29 cellular contexts compared by ENCODE assay signal in the genomic region with DNA sequence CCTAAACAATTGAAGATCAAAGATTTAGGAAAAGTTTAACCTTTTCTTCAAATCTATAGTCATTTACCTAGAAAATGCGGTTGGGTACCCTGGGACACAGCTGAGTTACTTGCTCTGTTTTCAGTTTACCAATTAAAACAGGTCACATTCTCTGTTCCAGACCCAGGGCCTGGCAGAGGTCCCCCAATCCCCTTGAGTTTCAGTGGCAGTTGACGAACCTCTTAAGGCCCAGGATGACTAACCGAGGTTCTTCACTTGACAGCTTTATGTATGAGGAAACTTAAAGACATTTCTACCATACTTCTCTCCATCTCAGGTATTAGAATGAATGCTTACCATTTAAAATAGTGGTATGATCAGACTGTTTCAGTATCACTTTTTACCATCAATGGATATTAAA. TPM values are rescaled to one million over a fixed set of nuclear protein-coding genes. Genes with fewer than 3 reads are reported as not detected.
DNase-seq lines count a peak whose midpoint lies in the region; ATAC-seq and TF ChIP-seq lines count a peak whose summit lies in the region.
"Had no signal": no experiment of that assay in that cellular context is flagged by ENCODE, and none has a peak within 500 bp of the region (broad histone marks: within the 10 kb centered on the region; RNA-seq: fewer than 3 reads in every experiment).

No MANE protein-coding gene starts in this region.

- H3K9me3 ChIP-seq in esophagus muscularis mucosa = no peaks in the 10 kb centered on the region
- H3K9me3 ChIP-seq: psoas muscle, thoracic aorta had no signal

- TF ChIP-seq POLR2A in esophagus muscularis mucosa (IDR thresholded peaks at IDR 0.05; ENCODE audit: low read depth) = no peak

- H3K4me3 Mint-ChIP-seq in activated CD4-positive, alpha-beta memory T cell treated with anti-CD3 and anti-CD28 coated beads for 36 hours = no peak overlapping the region
- no peak overlapping the region for H3K4me3 Mint-ChIP-seq in activated CD4-positive, alpha-beta memory T cell treated with anti-CD3 and anti-CD28 coated beads, Interleukin-2, amount 10 ng/mL, durations not matched to agents 7 days and 5 days
- H3K4me3 Mint-ChIP-seq: CD4-positive, CD25-positive, alpha-beta regulatory T cell; endodermal cell; memory B cell; nephron; stimulated activated naive CD8-positive, alpha-beta T cell treated with anti-CD3 and anti-CD28 coated beads, Interleukin-15, Interleukin-2, amounts not matched to agents 100 ng/mL and 50 ng/mL, for 24 hours had no signal

- peak; percentile 69 for DNase-seq in activated CD4-positive, alpha-beta memory T cell treated with anti-CD3 and anti-CD28 coated beads for 36 hours
- no peak for DNase-seq in activated CD4-positive, alpha-beta memory T cell treated with anti-CD3 and anti-CD28 coated beads, Interleukin-2, amount 10 ng/mL, durations not matched to agents 7 days and 5 days
- DNase-seq in GM06990 (ENCODE audit: extremely low read depth, insufficient read length) (peak; percentile 34), esophagus muscularis mucosa (ENCODE audit: extremely low spot score) (peak; percentile 8), NCI-H524 (lab: John Stamatoyannopoulos, UW) (no peak)
- DNase-seq: activated CD8-positive, alpha-beta memory T cell treated with anti-CD3 and anti-CD28 coated beads, Interleukin-2, amount 50 U/mL, for 4 hours; activated effector memory CD4-positive, alpha-beta T cell treated with anti-CD3 and anti-CD28 coated beads, Interleukin-2, amount 50 U/mL, for 16 hours; caudate nucleus; CD4-positive, CD25-positive, alpha-beta regulatory T cell; endodermal cell; KG1; NCI-H1092 treated with DMSO at 0.1 percent for 48 hours; NCI-H1694 treated with DMSO at 0.1 percent for 48 hours; psoas muscle; SIG-M5; SW 1271 had no signal

- intact Hi-C loops in activated CD4-positive, alpha-beta memory T cell treated with anti-CD3 and anti-CD28 coated beads for 36 hours (cut with micrococcal nuclease) = no loop called here
- intact Hi-C loops in esophagus muscularis mucosa (cut with DNase I) = no loop called here

- H3K36me3 ChIP-seq in GM06990 (ENCODE audit: control insufficient read depth, insufficient read depth, low read length) = peaks cover 3% of the 10 kb centered on the region; the same call in 1 of the 2 replicates
- peaks cover 6 to 34% (median 22%) of the 10 kb centered on the region in 4 donors for H3K36me3 ChIP-seq in esophagus muscularis mucosa

- no peaks in the 10 kb centered on the region for H3K4me1 ChIP-seq in esophagus muscularis mucosa
- H3K4me1 ChIP-seq: psoas muscle had no signal

- H3K27me3 ChIP-seq in GM06990 (replicated peaks; ENCODE audit: control insufficient read depth, insufficient read depth, low read length) (no peaks in the 10 kb centered on the region), esophagus muscularis mucosa (no peaks in the 10 kb centered on the region)

- no peak for TF ChIP-seq CTCF in GM06990 (IDR thresholded peaks at IDR 0.05; ENCODE audit: insufficient read depth, low read length, poor library complexity, severe bottlenecking)
- TF ChIP-seq CTCF in esophagus muscularis mucosa (IDR thresholded peaks at IDR 0.05) = no peak

- CTCF ChIA-PET in activated CD4-positive, alpha-beta memory T cell treated with anti-CD3 and anti-CD28 coated beads for 36 hours (lab: Charles Lee) = no interaction called here
- CTCF ChIA-PET in activated CD4-positive, alpha-beta memory T cell treated with anti-CD3 and anti-CD28 coated beads, Interleukin-2, amount 10 ng/mL, durations not matched to agents 7 days and 5 days (lab: Charles Lee) = no interaction called here

- peak; percentile 70 for ATAC-seq in GM19463 (IDR thresholded peaks at IDR 0.05; ENCODE audit: unreplicated experiment)
- no peak for ATAC-seq in GM19328 (IDR thresholded peaks at IDR 0.05; ENCODE audit: unreplicated experiment)
- no peak for ATAC-seq in GM18873 (IDR thresholded peaks at IDR 0.05; ENCODE audit: low FRiP score, unreplicated experiment)
- ATAC-seq: psoas muscle, sciatic nerve had no signal

- H3K27me3 Mint-ChIP-seq in activated CD4-positive, alpha-beta memory T cell treated with anti-CD3 and anti-CD28 coated beads for 36 hours = no peaks in the 10 kb centered on the region
- H3K27me3 Mint-ChIP-seq in activated CD4-positive, alpha-beta memory T cell treated with anti-CD3 and anti-CD28 coated beads, Interleukin-2, amount 10 ng/mL, durations not matched to agents 7 days and 5 days = no peaks in the 10 kb centered on the region
- H3K27me3 Mint-ChIP-seq: CD4-positive, CD25-positive, alpha-beta regulatory T cell; memory B cell; stimulated activated naive CD8-positive, alpha-beta T cell treated with anti-CD3 and anti-CD28 coated beads, Interleukin-15, Interleukin-2, amounts not matched to agents 100 ng/mL and 50 ng/mL, for 24 hours had no signal

- no peak overlapping the region for H3K4me3 ChIP-seq in GM06990 (replicated peaks; ENCODE audit: low read depth, low read length)
- no peak overlapping the region for H3K4me3 ChIP-seq in esophagus muscularis mucosa
- H3K4me3 ChIP-seq: psoas muscle, thoracic aorta had no signal

- no peak for TF ChIP-seq EP300 in esophagus muscularis mucosa (IDR thresholded peaks at IDR 0.05)

- H3K27ac Mint-ChIP-seq in activated CD4-positive, alpha-beta memory T cell treated with anti-CD3 and anti-CD28 coated beads for 36 hours = no peak overlapping the region
- H3K27ac Mint-ChIP-seq in activated CD4-positive, alpha-beta memory T cell treated with anti-CD3 and anti-CD28 coated beads, Interleukin-2, amount 10 ng/mL, durations not matched to agents 7 days and 5 days = no peak overlapping the region
- H3K27ac Mint-ChIP-seq: endodermal cell; memory B cell; nephron; stimulated activated naive CD8-positive, alpha-beta T cell treated with anti-CD3 and anti-CD28 coated beads, Interleukin-15, Interleukin-2, amounts not matched to agents 100 ng/mL and 50 ng/mL, for 24 hours had no signal

- H3K36me3 Mint-ChIP-seq in activated CD4-positive, alpha-beta memory T cell treated with anti-CD3 and anti-CD28 coated beads for 36 hours = peaks cover 7% of the 10 kb centered on the region
- no peaks in the 10 kb centered on the region for H3K36me3 Mint-ChIP-seq in activated CD4-positive, alpha-beta memory T cell treated with anti-CD3 and anti-CD28 coated beads, Interleukin-2, amount 10 ng/mL, durations not matched to agents 7 days and 5 days (ENCODE audit: low read depth)

- H3K27ac ChIP-seq in esophagus muscularis mucosa (replicated peaks in 1 of 4) = no peak overlapping the region
- H3K27ac ChIP-seq: psoas muscle, thoracic aorta had no signal

- no peaks in the 10 kb centered on the region for H3K9me3 Mint-ChIP-seq in activated CD4-positive, alpha-beta memory T cell treated with anti-CD3 and anti-CD28 coated beads for 36 hours
- H3K9me3 Mint-ChIP-seq in activated CD4-positive, alpha-beta memory T cell treated with anti-CD3 and anti-CD28 coated beads, Interleukin-2, amount 10 ng/mL, durations not matched to agents 7 days and 5 days = no peaks in the 10 kb centered on the region
- H3K9me3 Mint-ChIP-seq: CD4-positive, CD25-positive, alpha-beta regulatory T cell; endodermal cell; memory B cell; nephron; stimulated activated naive CD8-positive, alpha-beta T cell treated with anti-CD3 and anti-CD28 coated beads, Interleukin-15, Interleukin-2, amounts not matched to agents 100 ng/mL and 50 ng/mL, for 24 hours had no signal

- POLR2A ChIA-PET in activated CD4-positive, alpha-beta memory T cell treated with anti-CD3 and anti-CD28 coated beads for 36 hours (lab: Charles Lee) = no interaction called here
- POLR2A ChIA-PET in activated CD4-positive, alpha-beta memory T cell treated with anti-CD3 and anti-CD28 coated beads, Interleukin-2, amount 10 ng/mL, durations not matched to agents 7 days and 5 days (lab: Charles Lee) = no interaction called here

- WGBS in esophagus muscularis mucosa = 96% methylated on average over 3 of the region's 3 CpGs

- H3K4me1 Mint-ChIP-seq in activated CD4-positive, alpha-beta memory T cell treated with anti-CD3 and anti-CD28 coated beads for 36 hours (ENCODE audit: low read depth) = peaks cover 18% of the 10 kb centered on the region
- H3K4me1 Mint-ChIP-seq in activated CD4-positive, alpha-beta memory T cell treated with anti-CD3 and anti-CD28 coated beads, Interleukin-2, amount 10 ng/mL, durations not matched to agents 7 days and 5 days = peaks cover 9% of the 10 kb centered on the region
- H3K4me1 Mint-ChIP-seq: CD4-positive, CD25-positive, alpha-beta regulatory T cell; endodermal cell; memory B cell; nephron had no signal

RNA-seq across cellular contexts. Expression of a gene that starts 16.3 kb away (rescaled TPM):
- under 1 TPM in 1 of 2 experiments, not detected in 1; 0.19 TPM for total RNA-seq in activated CD4-positive, alpha-beta memory T cell treated with anti-CD3 and anti-CD28 coated beads for 36 hours
- total RNA-seq in activated CD4-positive, alpha-beta memory T cell treated with anti-CD3 and anti-CD28 coated beads, Interleukin-2, amount 10 ng/mL, durations not matched to agents 7 days and 5 days = not detected
- total RNA-seq in esophagus muscularis mucosa = not detected
- total RNA-seq: CD4-positive, CD25-positive, alpha-beta regulatory T cell; endodermal cell; fibroblast of villous mesenchyme; MCF 10A; NCI-H460; omental fat pad; psoas muscle; sciatic nerve; thoracic aorta; urinary bladder had no signal

RNA-seq across cellular contexts. Expression of a gene that starts 54.7 kb away (rescaled TPM):
- 10 to 100 TPM; 41.7 to 45.6 TPM for total RNA-seq in activated CD4-positive, alpha-beta memory T cell treated with anti-CD3 and anti-CD28 coated beads for 36 hours
- total RNA-seq in activated CD4-positive, alpha-beta memory T cell treated with anti-CD3 and anti-CD28 coated beads, Interleukin-2, amount 10 ng/mL, durations not matched to agents 7 days and 5 days = 10 to 100 TPM; 40.4 to 44.2 TPM
- total RNA-seq in esophagus muscularis mucosa = 10 to 100 TPM; 60.1 to 93.2 (median 80.5) TPM

RNA-seq across cellular contexts. Expression of a gene that starts 59.9 kb away (rescaled TPM):
- total RNA-seq in activated CD4-positive, alpha-beta memory T cell treated with anti-CD3 and anti-CD28 coated beads for 36 hours = not detected
- total RNA-seq in activated CD4-positive, alpha-beta memory T cell treated with anti-CD3 and anti-CD28 coated beads, Interleukin-2, amount 10 ng/mL, durations not matched to agents 7 days and 5 days = not detected
- total RNA-seq in esophagus muscularis mucosa = not detected
- total RNA-seq: CD4-positive, CD25-positive, alpha-beta regulatory T cell; MCF 10A; thoracic aorta; urinary bladder had no signal

Comparison
In these comparisons a context has a peak if more than half of its experiments do, and no peak if none do; other contexts are left out.
1. DNase-seq: peak in activated CD4-positive, alpha-beta memory T cell treated with anti-CD3 and anti-CD28 coated beads for 36 hours (single experiment), GM06990 (single experiment) and esophagus muscularis mucosa (single experiment); none in activated CD4-positive, alpha-beta memory T cell treated with anti-CD3 and anti-CD28 coated beads, Interleukin-2, amount 10 ng/mL, durations not matched to agents 7 days and 5 days (single experiment) and NCI-H524 (0 of 2).